Comparison of ENCODE assay signal across 9 cellular contexts in genomic region chr9:137621131-137621757, GRCh38. TPM values are rescaled to one million over a fixed set of nuclear protein-coding genes. Genes with fewer than 3 reads are reported as not detected.
DNase-seq lines count a peak whose midpoint lies in the region; ATAC-seq, FAIRE-seq and TF ChIP-seq lines count a peak whose summit lies in the region.
"Had no signal": no experiment of that assay in that cellular context is flagged by ENCODE, and none has a peak within 500 bp of the region (broad histone marks: within the 10 kb centered on the region; RNA-seq: fewer than 3 reads in every experiment).

No MANE protein-coding gene starts in this region.

- H4K20me1 ChIP-seq in GM23338 (replicated peaks; ENCODE audit: insufficient read depth) (peaks cover 43% of the 10 kb centered on the region), keratinocyte (ENCODE audit: control insufficient read depth, extremely low read depth, insufficient read depth, low read length) (peaks cover 3% of the 10 kb centered on the region)

- no peaks in the 10 kb centered on the region for H3K9me2 ChIP-seq in GM23338 (ENCODE audit: insufficient read depth)

- peaks cover 36% of the 10 kb centered on the region for H3K4me1 Mint-ChIP-seq in GM23338
- H3K4me1 Mint-ChIP-seq in activated CD4-positive, alpha-beta memory T cell treated with anti-CD3 and anti-CD28 coated beads, Interleukin-2, amount 10 ng/mL, durations not matched to agents 7 days and 5 days, result peaks cover 51% of the 10 kb centered on the region

- DNase-seq in BE2C, result peak; percentile 20
- peak; percentile 48 for DNase-seq in GM23338 (ENCODE audit: low spot score)
- no peak for DNase-seq in activated CD4-positive, alpha-beta memory T cell treated with anti-CD3 and anti-CD28 coated beads, Interleukin-2, amount 10 ng/mL, durations not matched to agents 7 days and 5 days
- DNase-seq in keratinocyte (ENCODE audit: low read depth, low spot score), result no peak
- DNase-seq in NCI-H510A (lab: John Stamatoyannopoulos, UW), result no peak
- no peak for DNase-seq in medulla oblongata (ENCODE audit: extremely low spot score)
- DNase-seq in mucosa of gallbladder (ENCODE audit: low spot score), result no peak

- H3K27me3 ChIP-seq in BE2C (no peaks in the 10 kb centered on the region), GM23338 (ENCODE audit: insufficient read depth) (no peaks in the 10 kb centered on the region), keratinocyte (ENCODE audit: control insufficient read depth, extremely low read depth, insufficient read depth, low read length) (no peaks in the 10 kb centered on the region)

- no peak overlapping the region for H3K9ac ChIP-seq in keratinocyte (ENCODE audit: control insufficient read depth, extremely low read depth, insufficient read depth, low read length)

- H3K27ac ChIP-seq in GM23338 (ENCODE audit: low read depth) (0 out of 2 replicates have a peak overlapping the region, but pooled peaks have one; percentile 39), keratinocyte (ENCODE audit: control insufficient read depth, insufficient read depth, low read length) (no peak overlapping the region)

- H3K27ac Mint-ChIP-seq in GM23338, result no peak overlapping the region
- peak overlapping the region; percentile 45 for H3K27ac Mint-ChIP-seq in activated CD4-positive, alpha-beta memory T cell treated with anti-CD3 and anti-CD28 coated beads, Interleukin-2, amount 10 ng/mL, durations not matched to agents 7 days and 5 days

- dilution Hi-C loops in keratinocyte (cut with MboI; ENCODE audit: extremely low pct_ligation_motif_present, low sequenced_read_pairs), result no loop called here

- CTCF ChIA-PET in activated CD4-positive, alpha-beta memory T cell treated with anti-CD3 and anti-CD28 coated beads, Interleukin-2, amount 10 ng/mL, durations not matched to agents 7 days and 5 days (lab: Charles Lee), result no interaction called here

- H3K9me3 Mint-ChIP-seq in GM23338, result no peaks in the 10 kb centered on the region; the same call in 1 of the 3 replicates
- no peaks in the 10 kb centered on the region for H3K9me3 Mint-ChIP-seq in activated CD4-positive, alpha-beta memory T cell treated with anti-CD3 and anti-CD28 coated beads, Interleukin-2, amount 10 ng/mL, durations not matched to agents 7 days and 5 days

- peak; percentile 32; the same call in 1 of the 2 replicates for TF ChIP-seq CTCF in BE2C (IDR thresholded peaks at IDR 0.05; ENCODE audit: low read depth, low read length)
- peak in 1 of 2 experiments; percentile 46; a peak in 2 of 4 replicates for TF ChIP-seq CTCF in GM23338 (conservative IDR thresholded peaks at IDR 0.05; ENCODE audit: low read depth in 2 of 2)
- TF ChIP-seq CTCF in keratinocyte (optimal IDR thresholded peaks at IDR 0.05 in 1 of 3, IDR thresholded peaks at IDR 0.05 in 1 of 3, conservative IDR thresholded peaks at IDR 0.05 in 1 of 3; ENCODE audit: extremely low read depth in 1 of 3, insufficient read depth in 2 of 3, low read length in 3 of 3), result peak in 2 of 3 experiments; percentile 27 to 46

- no peaks in the 10 kb centered on the region for H3K9me3 ChIP-seq in BE2C
- no peaks in the 10 kb centered on the region for H3K9me3 ChIP-seq in keratinocyte (ENCODE audit: control insufficient read depth, low read depth, low read length)

- H2AFZ ChIP-seq in GM23338, result no peak overlapping the region
- no peak overlapping the region for H2AFZ ChIP-seq in keratinocyte (ENCODE audit: control insufficient read depth, low read length)

- peaks cover 25% of the 10 kb centered on the region for H3K36me3 ChIP-seq in BE2C
- H3K36me3 ChIP-seq in GM23338 (ENCODE audit: insufficient read depth), result no peaks in the 10 kb centered on the region
- H3K36me3 ChIP-seq in keratinocyte (ENCODE audit: control insufficient read depth in 2 of 2, extremely low read depth in 1 of 2, insufficient read depth in 2 of 2, low read length in 2 of 2), result peaks cover 2 to 10% of the 10 kb centered on the region in 2 experiments

- peaks cover 34% of the 10 kb centered on the region for H3F3A ChIP-seq in GM23338 (replicated peaks; ENCODE audit: low read depth)

- peaks cover 84% of the 10 kb centered on the region for H3K79me2 ChIP-seq in GM23338 (replicated peaks; ENCODE audit: insufficient read depth)
- H3K79me2 ChIP-seq in keratinocyte (ENCODE audit: control insufficient read depth, insufficient read depth, low read length), result peaks cover 84% of the 10 kb centered on the region

- H3K4me2 ChIP-seq in GM23338, result peak overlapping the region; percentile 96; the same call in 1 of the 2 replicates
- peak overlapping the region; percentile 100 for H3K4me2 ChIP-seq in keratinocyte (ENCODE audit: control insufficient read depth, extremely low read depth, insufficient read depth, low read depth, low read length)

- H3K4me1 ChIP-seq in BE2C (no peaks in the 10 kb centered on the region; the same call in 1 of the 2 replicates), GM23338 (ENCODE audit: insufficient read depth) (peaks cover 25% of the 10 kb centered on the region), keratinocyte (ENCODE audit: control insufficient read depth, extremely low read depth, insufficient read depth, low read length) (peaks cover 26% of the 10 kb centered on the region)

- POLR2A ChIA-PET in activated CD4-positive, alpha-beta memory T cell treated with anti-CD3 and anti-CD28 coated beads, Interleukin-2, amount 10 ng/mL, durations not matched to agents 7 days and 5 days (lab: Charles Lee), result interaction anchor here (0.8 kb wide), 1 partner anchor 33 kb away, joined by 3 read pairs; no protein-coding TSS in a partner anchor

- H3K4me3 ChIP-seq in BE2C (ENCODE audit: low read depth, low read length) (no peak overlapping the region), GM23338 (no peak overlapping the region), keratinocyte (ENCODE audit: control insufficient read depth in 2 of 3, extremely low read depth in 1 of 3, insufficient read depth in 2 of 3, low read depth in 1 of 3, low read length in 3 of 3) (no peak overlapping the region)

- no peaks in the 10 kb centered on the region for H3K9me1 ChIP-seq in keratinocyte (ENCODE audit: control insufficient read depth, extremely low read depth, insufficient read depth, low read length)

- peaks cover 53% of the 10 kb centered on the region for H3K36me3 Mint-ChIP-seq in GM23338 (ENCODE audit: low read depth)
- peaks cover 42% of the 10 kb centered on the region for H3K36me3 Mint-ChIP-seq in activated CD4-positive, alpha-beta memory T cell treated with anti-CD3 and anti-CD28 coated beads, Interleukin-2, amount 10 ng/mL, durations not matched to agents 7 days and 5 days (ENCODE audit: low read depth)

- no peak for FAIRE-seq in keratinocyte (lab: Jason Lieb, UNC)
- FAIRE-seq: endometrium had no signal

- H3K4me3 Mint-ChIP-seq in GM23338, result peak overlapping the region; percentile 93; the same call in 2 of the 3 replicates
- peak overlapping the region; percentile 32 for H3K4me3 Mint-ChIP-seq in activated CD4-positive, alpha-beta memory T cell treated with anti-CD3 and anti-CD28 coated beads, Interleukin-2, amount 10 ng/mL, durations not matched to agents 7 days and 5 days

- ATAC-seq in GM23338 (no peak), GM18868 (IDR thresholded peaks at IDR 0.05; ENCODE audit: unreplicated experiment) (no peak)

- H3K27me3 Mint-ChIP-seq in GM23338 (ENCODE audit: insufficient read depth, low read depth, poor library complexity), result peaks cover 15% of the 10 kb centered on the region
- H3K27me3 Mint-ChIP-seq in activated CD4-positive, alpha-beta memory T cell treated with anti-CD3 and anti-CD28 coated beads, Interleukin-2, amount 10 ng/mL, durations not matched to agents 7 days and 5 days, result no peaks in the 10 kb centered on the region

RNA-seq across cellular contexts. Expression of gene EHMT1, which starts 2.4 kb away (rescaled TPM):
- 130 TPM for polyA plus RNA-seq in BE2C (2012; ENCODE audit: insufficient read depth, insufficient read length, low read depth)
- 160 and 177 TPM in 2 replicates for total RNA-seq in GM23338 (2014; rRNA removed; shearing (Covaris generic))
- polyA plus RNA-seq in GM23338 (2016; fragmentation: Nextera tagmentation; extraction: Ambion mirVana) (162 and 166 TPM in 2 replicates), keratinocyte (25.4 to 34.0 TPM (median 25.9 TPM) in 3 replicates)
- total RNA-seq in activated CD4-positive, alpha-beta memory T cell treated with anti-CD3 and anti-CD28 coated beads, Interleukin-2, amount 10 ng/mL, durations not matched to agents 7 days and 5 days, result 10 to 100 TPM; 87.1 to 91.4 TPM
- 51.6 TPM for polyA plus RNA-seq in keratinocyte (2011; ENCODE audit: low read depth)
- polyA plus RNA-seq in keratinocyte (2011; cell fraction: cytosol; rRNA removed), result 16.1 and 29.6 TPM in 2 replicates
- polyA plus RNA-seq in keratinocyte (2011; cell fraction: nucleus; rRNA removed), result 50.8 and 71.4 TPM in 2 replicates
- polyA plus RNA-seq in keratinocyte (2012; ENCODE audit: low replicate concordance), result 21.1 and 37.2 TPM in 2 replicates
- 42.0 to 105 TPM (median 52.4 TPM) in 3 replicates for polyA minus RNA-seq in keratinocyte
- 43.7 TPM for polyA minus RNA-seq in keratinocyte (2011; cell fraction: cytosol; rRNA and poly(A)+ RNA removed)
- 61.2 and 82.5 TPM in 2 replicates for polyA minus RNA-seq in keratinocyte (2011; cell fraction: nucleus; rRNA and poly(A)+ RNA removed)
- total RNA-seq in mucosa of gallbladder, result 100 TPM

RNA-seq across cellular contexts. Expression of gene ARRDC1, which starts 15.8 kb away (rescaled TPM):
- 69.9 TPM for polyA plus RNA-seq in BE2C (2012; ENCODE audit: insufficient read depth, insufficient read length, low read depth)
- total RNA-seq in GM23338 (2014; rRNA removed; shearing (Covaris generic)), result 33.9 and 63.8 TPM in 2 replicates
- polyA plus RNA-seq in GM23338 (2016; fragmentation: Nextera tagmentation; extraction: Ambion mirVana), result 33.5 and 36.6 TPM in 2 replicates
- 10 to 100 TPM; 49.8 to 55.9 TPM for total RNA-seq in activated CD4-positive, alpha-beta memory T cell treated with anti-CD3 and anti-CD28 coated beads, Interleukin-2, amount 10 ng/mL, durations not matched to agents 7 days and 5 days
- 94.7 to 163 TPM (median 102 TPM) in 3 replicates for polyA plus RNA-seq in keratinocyte
- 109 TPM for polyA plus RNA-seq in keratinocyte (2011; ENCODE audit: low read depth)
- 66.6 and 112 TPM in 2 replicates for polyA plus RNA-seq in keratinocyte (2011; cell fraction: cytosol; rRNA removed)
- polyA plus RNA-seq in keratinocyte (2011; cell fraction: nucleus; rRNA removed), result 352 and 475 TPM in 2 replicates
- polyA plus RNA-seq in keratinocyte (2012; ENCODE audit: low replicate concordance), result 76.1 and 101 TPM in 2 replicates
- 102 to 286 TPM (median 125 TPM) in 3 replicates for polyA minus RNA-seq in keratinocyte
- 104 TPM for polyA minus RNA-seq in keratinocyte (2011; cell fraction: cytosol; rRNA and poly(A)+ RNA removed)
- 120 and 135 TPM in 2 replicates for polyA minus RNA-seq in keratinocyte (2011; cell fraction: nucleus; rRNA and poly(A)+ RNA removed)
- total RNA-seq in mucosa of gallbladder, result 134 TPM

RNA-seq across cellular contexts. Expression of gene ZMYND19, which starts 30.9 kb away (rescaled TPM):
- polyA plus RNA-seq in BE2C (2012; ENCODE audit: insufficient read depth, insufficient read length, low read depth), result 119 TPM
- total RNA-seq in GM23338 (2014; rRNA removed; shearing (Covaris generic)), result 50.3 and 58.5 TPM in 2 replicates
- 25.8 and 41.7 TPM in 2 replicates for polyA plus RNA-seq in GM23338 (2016; fragmentation: Nextera tagmentation; extraction: Ambion mirVana)
- 10 to 100 TPM; 24.0 to 25.4 TPM for total RNA-seq in activated CD4-positive, alpha-beta memory T cell treated with anti-CD3 and anti-CD28 coated beads, Interleukin-2, amount 10 ng/mL, durations not matched to agents 7 days and 5 days
- 25.8 to 28.1 TPM (median 27.8 TPM) in 3 replicates for polyA plus RNA-seq in keratinocyte
- 19.0 TPM for polyA plus RNA-seq in keratinocyte (2011; ENCODE audit: low read depth)
- 13.6 and 24.5 TPM in 2 replicates for polyA plus RNA-seq in keratinocyte (2011; cell fraction: cytosol; rRNA removed)
- 27.6 and 29.4 TPM in 2 replicates for polyA plus RNA-seq in keratinocyte (2011; cell fraction: nucleus; rRNA removed)
- 27.3 and 30.2 TPM in 2 replicates for polyA plus RNA-seq in keratinocyte (2012; ENCODE audit: low replicate concordance)
- 9.5 to 21.9 TPM (median 11.2 TPM) in 3 replicates for polyA minus RNA-seq in keratinocyte
- 17.8 TPM for polyA minus RNA-seq in keratinocyte (2011; cell fraction: cytosol; rRNA and poly(A)+ RNA removed)
- polyA minus RNA-seq in keratinocyte (2011; cell fraction: nucleus; rRNA and poly(A)+ RNA removed), result 7.1 and 7.8 TPM in 2 replicates
- total RNA-seq in mucosa of gallbladder, result 22.2 TPM

RNA-seq across cellular contexts. Expression of gene DPH7, which starts 42.5 kb away (rescaled TPM):
- 116 TPM for polyA plus RNA-seq in BE2C (2012; ENCODE audit: insufficient read depth, insufficient read length, low read depth)
- total RNA-seq in GM23338 (2014; rRNA removed; shearing (Covaris generic)), result 53.7 and 68.8 TPM in 2 replicates
- polyA plus RNA-seq in GM23338 (2016; fragmentation: Nextera tagmentation; extraction: Ambion mirVana), result 44.5 and 48.8 TPM in 2 replicates
- 10 to 100 TPM; 31.9 to 34.2 TPM for total RNA-seq in activated CD4-positive, alpha-beta memory T cell treated with anti-CD3 and anti-CD28 coated beads, Interleukin-2, amount 10 ng/mL, durations not matched to agents 7 days and 5 days
- 25.3 to 32.4 TPM (median 26.2 TPM) in 3 replicates for polyA plus RNA-seq in keratinocyte
- 20.2 TPM for polyA plus RNA-seq in keratinocyte (2011; ENCODE audit: low read depth)
- polyA plus RNA-seq in keratinocyte (2011; cell fraction: cytosol; rRNA removed), result 16.1 and 19.9 TPM in 2 replicates
- 68.3 and 79.1 TPM in 2 replicates for polyA plus RNA-seq in keratinocyte (2011; cell fraction: nucleus; rRNA removed)
- 16.9 and 26.9 TPM in 2 replicates for polyA plus RNA-seq in keratinocyte (2012; ENCODE audit: low replicate concordance)
- 17.8 to 19.1 TPM (median 19.0 TPM) in 3 replicates for polyA minus RNA-seq in keratinocyte
- 13.0 TPM for polyA minus RNA-seq in keratinocyte (2011; cell fraction: cytosol; rRNA and poly(A)+ RNA removed)
- polyA minus RNA-seq in keratinocyte (2011; cell fraction: nucleus; rRNA and poly(A)+ RNA removed), result 15.3 and 20.4 TPM in 2 replicates
- total RNA-seq in mucosa of gallbladder, result 33.9 TPM

Comparison
In these comparisons a context has a peak if more than half of its experiments do, and no peak if none do; other contexts are left out.
1. DNase-seq: peak in BE2C (single experiment) and GM23338 (single experiment); none in activated CD4-positive, alpha-beta memory T cell treated with anti-CD3 and anti-CD28 coated beads, Interleukin-2, amount 10 ng/mL, durations not matched to agents 7 days and 5 days (single experiment), keratinocyte (single experiment), NCI-H510A (single experiment), medulla oblongata (single experiment) and mucosa of gallbladder (single experiment).